ENCODE assay signal across 3 cellular contexts in genomic region chr9:4986783-4987182, GRCh38.
TF ChIP-seq lines count a peak whose summit lies in the region.

No MANE protein-coding gene starts in this region.

TF ChIP-seq in IMR-90, 13 proteins besides CTCF, POLR2A, EP300 and RAD21 (continued from another document):
- no peak for TF ChIP-seq ELK1 (IDR thresholded peaks at IDR 0.05; ENCODE audit: borderline replicate concordance, low read depth, low read length)
- TF ChIP-seq CEBPB (IDR thresholded peaks at IDR 0.05; ENCODE audit: low read depth, low read length), result no peak
- TF ChIP-seq MAFK (IDR thresholded peaks at IDR 0.05; ENCODE audit: low read depth, low read length), result no peak
- TF ChIP-seq NFE2L2 (IDR thresholded peaks at IDR 0.05; ENCODE audit: low read depth, low read length), result no peak
- no peak for TF ChIP-seq SMC3 (IDR thresholded peaks at IDR 0.05; ENCODE audit: low read depth, low read length)
- no peak for TF ChIP-seq USF2 (IDR thresholded peaks at IDR 0.05; ENCODE audit: low read depth, low read length)
- TF ChIP-seq MAZ (IDR thresholded peaks at IDR 0.05; ENCODE audit: borderline replicate concordance, low read depth, low read length), result no peak
- no peak for TF ChIP-seq RCOR1 (IDR thresholded peaks at IDR 0.05; ENCODE audit: insufficient replicate concordance, low read length)
- no peak for TF ChIP-seq RFX5 (IDR thresholded peaks at IDR 0.05; ENCODE audit: low read depth, low read length)
- no peak for TF ChIP-seq BHLHE40 (IDR thresholded peaks at IDR 0.05; ENCODE audit: low read depth, low read length)
TF ChIP-seq in IMR-90: peak in this region for 0.

TF ChIP-seq in neural cell, 6 proteins besides CTCF, POLR2A, EP300 and RAD21 (continued from another document):
- TF ChIP-seq REST (IDR thresholded peaks at IDR 0.05; ENCODE audit: borderline replicate concordance) (no peak), EZH2 (IDR thresholded peaks at IDR 0.05; ENCODE audit: borderline replicate concordance, insufficient read depth, low read length, poor library complexity, severe bottlenecking) (no peak)

TF ChIP-seq in WTC11, 78 proteins besides CTCF, POLR2A, EP300 and RAD21 (continued from another document):
- TF ChIP-seq ZNF532 (CRISPR knock-in tag; IDR thresholded peaks at IDR 0.05; ENCODE audit: borderline replicate concordance), result no peak
- TF ChIP-seq MAX (CRISPR knock-in tag; IDR thresholded peaks at IDR 0.05), result no peak
- no peak for TF ChIP-seq ERG (CRISPR knock-in tag; IDR thresholded peaks at IDR 0.05)
